ENCODE assay signal across 8 cellular contexts in the genomic region with DNA sequence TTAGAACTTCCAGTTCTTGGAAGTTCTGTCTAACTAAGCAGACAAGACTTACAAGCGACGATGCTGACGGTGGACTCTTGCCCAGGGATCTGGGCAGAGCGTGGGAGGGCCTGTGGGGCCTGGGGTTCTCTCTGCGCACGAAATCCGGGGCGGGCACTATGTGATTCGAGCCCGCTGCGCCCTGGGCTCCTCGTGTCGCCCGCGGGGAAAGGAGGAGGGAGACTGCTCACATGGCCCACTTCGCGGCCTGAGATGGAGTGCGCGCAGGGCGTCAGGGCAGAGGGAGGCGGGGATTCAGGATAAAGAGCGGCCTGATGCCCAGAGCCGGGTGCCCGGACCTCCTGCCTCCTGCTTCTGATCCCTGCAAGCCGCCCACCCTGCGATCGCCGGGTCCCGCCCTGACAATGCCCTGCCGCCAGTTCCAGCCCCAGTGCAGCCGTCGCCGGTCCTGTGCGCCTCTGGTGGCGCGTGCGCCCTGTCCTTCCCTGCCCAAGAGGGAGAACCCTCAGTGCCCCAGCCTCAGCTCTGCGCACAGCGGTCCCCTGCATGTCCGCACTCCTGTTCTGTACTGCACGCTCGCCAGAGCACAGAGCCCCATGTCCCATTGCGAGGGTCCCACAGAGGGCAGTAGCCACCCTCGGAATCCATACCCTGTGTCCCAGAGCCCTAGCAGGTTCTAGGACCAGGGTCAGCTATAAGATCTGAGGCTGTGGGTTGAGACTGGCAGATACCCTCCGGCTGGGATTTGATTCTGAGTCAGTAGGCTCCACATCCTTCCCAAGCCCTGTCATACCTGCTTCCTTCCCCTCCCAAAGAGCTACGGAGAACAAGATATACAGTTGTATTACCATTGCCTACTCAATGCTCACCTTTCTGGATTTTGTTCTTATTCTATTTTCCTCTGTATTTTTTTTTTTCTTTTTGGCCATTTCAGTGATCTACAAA.
DNase-seq lines count a peak whose midpoint lies in the region.

No MANE protein-coding gene starts in this region.

- peak; percentile 7 for DNase-seq in stimulated activated CD4-positive, alpha-beta T cell treated with anti-CD3 and anti-CD28 coated beads, Interleukin-12 subunit alpha, Interleukin-12 subunit beta, amount 100 ng/mL, for 4 hours
- DNase-seq in stimulated activated CD4-positive, alpha-beta T cell treated with anti-CD3 and anti-CD28 coated beads, Interleukin-4, amount 100 ng/mL, for 24 hours = no peak
- peak; percentile 56 for DNase-seq in amniotic epithelial cell (ENCODE audit: low read depth)
- DNase-seq in islet precursor cell = peak; percentile 70
- peak; percentile 32 for DNase-seq in stimulated activated CD8-positive, alpha-beta memory T cell treated with anti-CD3 and anti-CD28 coated beads, Interleukin-4, amount 100 ng/mL, for 48 hours
- DNase-seq in effector CD8-positive, alpha-beta T cell (lab: John Stamatoyannopoulos, UW) = no peak
- DNase-seq in glomerular visceral epithelial cell (ENCODE audit: extremely low spot score) = no peak
- DNase-seq in DMS79 (lab: John Stamatoyannopoulos, UW) = no peak

Comparison
In these comparisons a context has a peak if more than half of its experiments do, and no peak if none do; other contexts are left out.
1. DNase-seq: peak in stimulated activated CD4-positive, alpha-beta T cell treated with anti-CD3 and anti-CD28 coated beads, Interleukin-12 subunit alpha, Interleukin-12 subunit beta, amount 100 ng/mL, for 4 hours (single experiment), amniotic epithelial cell (single experiment), islet precursor cell (single experiment) and stimulated activated CD8-positive, alpha-beta memory T cell treated with anti-CD3 and anti-CD28 coated beads, Interleukin-4, amount 100 ng/mL, for 48 hours (single experiment); none in stimulated activated CD4-positive, alpha-beta T cell treated with anti-CD3 and anti-CD28 coated beads, Interleukin-4, amount 100 ng/mL, for 24 hours (single experiment), effector CD8-positive, alpha-beta T cell (single experiment), glomerular visceral epithelial cell (single experiment) and DMS79 (single experiment).